25 cellular contexts compared by ENCODE assay signal in the genomic region with DNA sequence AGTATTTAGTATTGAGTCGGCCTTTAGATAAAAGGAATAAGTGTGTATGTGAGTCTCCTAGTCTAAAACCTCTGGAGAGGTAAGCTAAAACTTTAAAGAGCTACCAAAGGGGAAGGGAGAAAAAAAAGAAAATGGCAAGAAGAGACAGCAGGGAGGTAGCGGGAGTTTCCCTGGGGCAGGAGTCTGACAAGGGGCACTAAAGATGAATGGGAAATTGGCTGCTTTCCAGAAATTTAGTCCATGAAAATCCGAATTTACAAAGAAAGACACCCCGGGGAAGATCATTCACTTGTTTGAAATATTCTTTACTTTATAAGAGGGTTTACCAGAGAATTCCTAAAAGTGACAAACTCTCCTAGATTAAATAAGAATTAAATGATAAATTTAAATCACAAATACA.
"Had no signal": no experiment of that assay in that cellular context is flagged by ENCODE, and none has a peak within 500 bp of the region (broad histone marks: within the 10 kb centered on the region; RNA-seq: fewer than 3 reads in every experiment).

No MANE protein-coding gene starts in this region.

- H3K4me3 Mint-ChIP-seq: natural killer cell had no signal

- H3K27ac ChIP-seq: coronary artery, esophagus muscularis mucosa, foreskin keratinocyte, gastroesophageal sphincter, heart left ventricle, hepatocyte, neutrophil, pancreas, stomach, thyroid gland, vagina had no signal

- H3K4me3 ChIP-seq: coronary artery, esophagus muscularis mucosa, gastroesophageal sphincter, heart left ventricle, hepatocyte, lung, pancreas, smooth muscle cell, stomach, thyroid gland, vagina had no signal

- H3K9me3 Mint-ChIP-seq: natural killer cell had no signal

- H2AFZ ChIP-seq: hepatocyte had no signal

- DNase-seq: dermis blood vessel endothelial cell; effector memory CD4-positive, alpha-beta T cell; foreskin keratinocyte; heart left ventricle; kidney; natural killer cell; pancreas; stimulated activated CD4-positive, alpha-beta T cell treated with anti-CD3 and anti-CD28 coated beads, Interleukin-12 subunit alpha, Interleukin-12 subunit beta, amount 100 ng/mL, for 4 hours; stimulated activated CD4-positive, alpha-beta T cell treated with anti-CD3 and anti-CD28 coated beads, Interleukin-1b, Interleukin-23, amount 100 ng/mL, for 48 hours; stimulated activated CD4-positive, alpha-beta T cell treated with anti-CD3 and anti-CD28 coated beads, Interleukin-4, amount 100 ng/mL, for 1 hour; stimulated activated CD8-positive, alpha-beta memory T cell treated with anti-CD3 and anti-CD28 coated beads, Interleukin-4, amount 100 ng/mL, for 48 hours; stimulated activated naive CD4-positive, alpha-beta T cell treated with Interleukin-2 at 50 U/mL for 16 hours; stomach; thyroid gland; trophoblast cell had no signal

- H3K9me3 ChIP-seq: esophagus muscularis mucosa, gastroesophageal sphincter, heart left ventricle, neutrophil, pancreas, stomach, thyroid gland, vagina had no signal

- H3K27me3 ChIP-seq: esophagus muscularis mucosa, foreskin keratinocyte, gastroesophageal sphincter, heart left ventricle, hepatocyte, neutrophil, pancreas, stomach, thyroid gland, vagina had no signal

- ATAC-seq: foreskin keratinocyte, gastroesophageal sphincter, heart left ventricle, left lobe of liver, natural killer cell, pancreas, sciatic nerve had no signal

- H3K4me1 ChIP-seq: foreskin keratinocyte, gastroesophageal sphincter had no signal

- H3K4me2 ChIP-seq: hepatocyte, smooth muscle cell had no signal
